Comparison of ENCODE assay signal across 8 cellular contexts in the genomic region with DNA sequence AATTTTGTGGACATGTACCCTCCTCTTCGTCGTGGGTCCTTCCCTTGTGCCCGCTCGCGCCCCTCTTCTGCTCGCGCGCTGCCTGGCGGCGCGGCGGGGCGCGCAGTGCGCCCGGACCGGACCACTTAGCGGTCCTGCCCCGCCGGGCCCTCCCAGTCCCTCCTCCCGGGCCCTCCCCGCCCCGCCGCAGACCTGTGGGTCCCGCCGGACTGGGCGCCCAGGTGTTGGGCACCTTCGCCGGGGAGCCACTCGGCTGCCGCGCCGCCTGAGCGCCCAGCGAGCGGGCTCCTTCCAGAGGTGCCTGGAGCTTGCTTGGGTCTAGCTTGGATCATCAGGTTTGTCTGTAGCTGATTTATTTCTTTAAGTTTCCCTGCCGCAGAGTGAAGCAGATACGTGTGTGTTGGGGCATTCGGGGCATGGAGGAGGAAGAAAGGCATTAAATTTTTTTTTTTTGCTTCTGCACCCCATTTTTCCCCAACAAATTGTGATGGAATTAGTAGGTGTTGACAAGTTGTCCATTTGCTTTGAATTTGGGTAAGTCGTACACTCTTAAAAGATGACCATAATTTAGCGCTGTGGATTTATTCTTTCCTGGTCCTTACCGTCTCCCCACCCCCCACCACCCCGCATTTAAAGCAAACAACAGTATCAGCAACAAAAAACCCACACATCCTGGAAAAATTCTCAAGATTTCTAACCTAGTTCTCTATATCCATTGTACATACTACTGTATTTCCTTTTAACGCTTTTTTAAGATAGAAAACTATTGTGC. TPM values are rescaled to one million over a fixed set of nuclear protein-coding genes. Genes with fewer than 3 reads are reported as not detected.
DNase-seq lines count a peak whose midpoint lies in the region; ATAC-seq and TF ChIP-seq lines count a peak whose summit lies in the region.

No MANE protein-coding gene starts in this region.

- no peak for TF ChIP-seq POLR2A in tibial nerve (IDR thresholded peaks at IDR 0.05)

- CTCF ChIA-PET in AG04449 (lab: Yijun Ruan, JAX), result interaction anchor here (1.1 kb wide), 1 partner anchor 68 kb away, joined by 3 read pairs; no protein-coding TSS in a partner anchor

- H3K36me3 ChIP-seq in neural progenitor cell (no peaks in the 10 kb centered on the region), tibial nerve (no peaks in the 10 kb centered on the region)

- H2AFZ ChIP-seq in neural progenitor cell (replicated peaks), result peak overlapping the region; percentile 87

- H3K27me3 ChIP-seq in neural progenitor cell (no peaks in the 10 kb centered on the region), tibial nerve (no peaks in the 10 kb centered on the region)

- TF ChIP-seq CTCF in AG04449 (IDR thresholded peaks at IDR 0.05; ENCODE audit: insufficient read depth, low read length, missing control alignments), result no peak
- TF ChIP-seq CTCF in fibroblast of the aortic adventitia (IDR thresholded peaks at IDR 0.05; ENCODE audit: insufficient read depth, low read length), result no peak
- no peak for TF ChIP-seq CTCF in neural progenitor cell (IDR thresholded peaks at IDR 0.05)
- no peak for TF ChIP-seq CTCF in tibial nerve (IDR thresholded peaks at IDR 0.05)

- no peaks in the 10 kb centered on the region for H3K36me3 Mint-ChIP-seq in activated T-helper 17 cell treated with anti-CD3 and anti-CD28 coated beads, Interleukin-2, amount 50 U/mL, for 72 hours (ENCODE audit: low read depth)
- peaks cover 2% of the 10 kb centered on the region for H3K36me3 Mint-ChIP-seq in neural progenitor cell

- peak overlapping the region; percentile 91 for H3K27ac Mint-ChIP-seq in activated T-helper 17 cell treated with anti-CD3 and anti-CD28 coated beads, Interleukin-2, amount 50 U/mL, for 72 hours
- H3K27ac Mint-ChIP-seq in neural progenitor cell, result peak overlapping the region; percentile 62

- H3K4me1 Mint-ChIP-seq in activated T-helper 17 cell treated with anti-CD3 and anti-CD28 coated beads, Interleukin-2, amount 50 U/mL, for 72 hours, result peaks cover 21% of the 10 kb centered on the region
- peaks cover 15% of the 10 kb centered on the region for H3K4me1 Mint-ChIP-seq in neural progenitor cell

- H3K9ac ChIP-seq in neural progenitor cell, result peak overlapping the region; percentile 59

- H3F3A ChIP-seq in neural progenitor cell (ENCODE audit: low read depth), result peaks cover 26% of the 10 kb centered on the region

- 2 to 4% methylated on average over 12 to 22 of the region's 44 CpGs for WGBS in tibial nerve, 2 donors

- H3K9me3 Mint-ChIP-seq in activated T-helper 17 cell treated with anti-CD3 and anti-CD28 coated beads, Interleukin-2, amount 50 U/mL, for 72 hours, result no peaks in the 10 kb centered on the region
- no peaks in the 10 kb centered on the region for H3K9me3 Mint-ChIP-seq in neural progenitor cell

- POLR2A ChIA-PET in AG04449 (lab: Yijun Ruan, JAX), result no interaction called here

- H3K4me2 ChIP-seq in neural progenitor cell, result peak overlapping the region; percentile 95

- H3K9me3 ChIP-seq in neural progenitor cell (ENCODE audit: low read depth), result no peaks in the 10 kb centered on the region
- H3K9me3 ChIP-seq in tibial nerve, result no peaks in the 10 kb centered on the region

- H3K4me3 ChIP-seq in AG04449 (ENCODE audit: low read depth, low read length) (peak overlapping the region; percentile 85), fibroblast of the aortic adventitia (ENCODE audit: low read depth, low read length) (peak overlapping the region; percentile 92), neural progenitor cell (peak overlapping the region; percentile 91), tibial nerve (peak overlapping the region; percentile 71 to 98 (median 78))

- H3K79me2 ChIP-seq in neural progenitor cell (ENCODE audit: low read depth), result peaks cover 52% of the 10 kb centered on the region

- no peaks in the 10 kb centered on the region for H3K27me3 Mint-ChIP-seq in activated T-helper 17 cell treated with anti-CD3 and anti-CD28 coated beads, Interleukin-2, amount 50 U/mL, for 72 hours
- H3K27me3 Mint-ChIP-seq in neural progenitor cell (ENCODE audit: insufficient read depth, low read depth), result no peaks in the 10 kb centered on the region

- peaks cover 29% of the 10 kb centered on the region for H3K4me1 ChIP-seq in neural progenitor cell
- H3K4me1 ChIP-seq in tibial nerve, result peaks cover 0 to 29% (median 14%) of the 10 kb centered on the region in 4 donors

- no peak for TF ChIP-seq EP300 in tibial nerve (IDR thresholded peaks at IDR 0.05)

- DNase-seq in AG04449 (ENCODE audit: low read depth, low spot score) (no peak), NCI-H526 treated with DMSO at 0.1 percent for 48 hours (lab: John Stamatoyannopoulos, UW) (peak; percentile 27), fibroblast of the aortic adventitia (ENCODE audit: low read depth) (peak; percentile 41), neural progenitor cell (ENCODE audit: low spot score) (peak; percentile 59), tibial nerve (ENCODE audit: low spot score in 2 of 2) (peak in 1 of 2 donors; percentile 16)

- H3K4me3 Mint-ChIP-seq in activated T-helper 17 cell treated with anti-CD3 and anti-CD28 coated beads, Interleukin-2, amount 50 U/mL, for 72 hours, result no peak overlapping the region
- H3K4me3 Mint-ChIP-seq in neural progenitor cell, result peak overlapping the region; percentile 95

- H3K27ac ChIP-seq in neural progenitor cell, result peak overlapping the region; percentile 76
- peak overlapping the region; percentile 92 to 99 (median 94) for H3K27ac ChIP-seq in tibial nerve

- no peaks in the 10 kb centered on the region for H4K20me1 ChIP-seq in neural progenitor cell (ENCODE audit: low read depth)

- peak; percentile 18 for ATAC-seq in GM18520 (IDR thresholded peaks at IDR 0.05; ENCODE audit: unreplicated experiment)
- peak; percentile 33 for ATAC-seq in HG03045 (IDR thresholded peaks at IDR 0.05; ENCODE audit: unreplicated experiment)
- ATAC-seq in activated T-helper 17 cell treated with anti-CD3 and anti-CD28 coated beads, Interleukin-2, amount 50 U/mL, for 72 hours (replicated peaks), result peak; percentile 24

RNA-seq across cellular contexts. Expression of a gene that starts 0.9 kb away (rescaled TPM):
- 10 to 100 TPM; 40.9 to 47.2 TPM for total RNA-seq in activated T-helper 17 cell treated with anti-CD3 and anti-CD28 coated beads, Interleukin-2, amount 50 U/mL, for 72 hours
- total RNA-seq in fibroblast of the aortic adventitia (ENCODE audit: low replicate concordance) (14.0 and 90.0 TPM in 2 replicates), neural progenitor cell (ENCODE audit: low replicate concordance) (37.0 and 59.2 TPM in 2 replicates), tibial nerve (10 to 100 TPM; 22.6 to 57.5 (median 29.5) TPM)
